Comparison of ENCODE assay signal across 8 cellular contexts in the genomic region with DNA sequence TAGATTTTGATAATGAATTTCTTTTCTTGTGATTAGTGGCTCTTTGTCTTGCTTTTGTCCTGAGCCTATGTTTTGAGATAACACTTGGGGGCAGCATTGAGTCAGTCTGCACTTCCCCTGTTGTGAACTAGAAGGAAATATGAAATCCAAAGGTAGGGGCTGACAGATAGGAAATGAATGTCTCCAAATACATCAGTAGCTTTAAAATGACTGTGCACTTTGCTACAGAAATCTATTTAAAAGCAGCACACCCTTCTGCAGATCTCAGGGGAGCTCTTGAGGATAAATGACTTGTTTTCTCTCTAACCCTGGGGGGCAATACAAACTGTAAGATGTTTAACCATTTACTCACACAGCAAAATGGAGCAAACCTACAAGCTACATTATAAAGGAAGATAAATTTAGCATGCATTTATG.
DNase-seq lines count a peak whose midpoint lies in the region; ATAC-seq, FAIRE-seq and TF ChIP-seq lines count a peak whose summit lies in the region.

No MANE protein-coding gene starts in this region.

- DNase-seq in COR-L47 (lab: John Stamatoyannopoulos, UW) (peak; percentile 57), H54 (ENCODE audit: insufficient read length, low spot score) (peak; percentile 18), NCI-H226 (peak; percentile 38), chondrocyte (ENCODE audit: low spot score) (no peak), pons (ENCODE audit: low spot score) (peak; percentile 59), occipital lobe (lab: John Stamatoyannopoulos, UW) (no peak), aorta (no peak)

- TF ChIP-seq POLR2A in H54 (IDR thresholded peaks at IDR 0.05; ENCODE audit: low read depth, low read length): no peak

- H3K4me1 ChIP-seq in aorta (ENCODE audit: control insufficient read depth in 1 of 2, insufficient read depth in 2 of 2, low read length in 2 of 2): no peaks in the 10 kb centered on the region

- peak; percentile 61 for TF ChIP-seq CTCF in chondrocyte (IDR thresholded peaks at IDR 0.05)

- H3K27me3 Mint-ChIP-seq in chondrocyte (ENCODE audit: low read depth): no peaks in the 10 kb centered on the region

- H3K9me3 Mint-ChIP-seq in chondrocyte (ENCODE audit: low read depth): no peaks in the 10 kb centered on the region

- intact Hi-C loops in aorta (cut with DNase I): no loop called here

- no peak overlapping the region for H3K4me3 ChIP-seq in aorta (ENCODE audit: low read length in 2 of 2)

- H3K36me3 Mint-ChIP-seq in chondrocyte (ENCODE audit: low read depth): no peaks in the 10 kb centered on the region

- no peaks in the 10 kb centered on the region for H3K4me1 Mint-ChIP-seq in chondrocyte (ENCODE audit: low read depth)

- FAIRE-seq in H54 (lab: Jason Lieb, UNC): no peak

- ATAC-seq in GM21515 (IDR thresholded peaks at IDR 0.05; ENCODE audit: unreplicated experiment) (no peak), aorta (ENCODE audit: low FRiP score) (no peak)

- H3K4me3 Mint-ChIP-seq in chondrocyte (ENCODE audit: unreplicated experiment): no peak overlapping the region

- H3K27ac Mint-ChIP-seq in chondrocyte (ENCODE audit: unreplicated experiment): no peak overlapping the region

- H3K9me3 ChIP-seq in aorta (ENCODE audit: control insufficient read depth, low read length): no peaks in the 10 kb centered on the region

- H3K27ac ChIP-seq in aorta (ENCODE audit: low read depth in 1 of 2, low read length in 2 of 2): no peak overlapping the region

- H3K27me3 ChIP-seq in aorta (ENCODE audit: control insufficient read depth in 1 of 2, insufficient read depth in 2 of 2, low read length in 1 of 2): no peaks in the 10 kb centered on the region

- H3K36me3 ChIP-seq in aorta (ENCODE audit: control insufficient read depth in 1 of 2, insufficient read depth in 2 of 2, low read length in 1 of 2): no peaks in the 10 kb centered on the region

Comparison
In these comparisons a context has a peak if more than half of its experiments do, and no peak if none do; other contexts are left out.
1. DNase-seq: peak in COR-L47 (single experiment), H54 (single experiment), NCI-H226 (single experiment) and pons (single experiment); none in chondrocyte (single experiment), occipital lobe (single experiment) and aorta (0 of 2).